In genomic region chr3:123605789-123606234, GRCh38 we compare ENCODE assay signal across 8 cellular contexts. TPM values are rescaled to one million over a fixed set of nuclear protein-coding genes. Genes with fewer than 3 reads are reported as not detected.
DNase-seq lines count a peak whose midpoint lies in the region; ATAC-seq and TF ChIP-seq lines count a peak whose summit lies in the region.

No MANE protein-coding gene starts in this region.

- H3K27me3 Mint-ChIP-seq in HFFc6 (ENCODE audit: insufficient read depth) = peaks cover 13% of the 10 kb centered on the region
- H3K27me3 Mint-ChIP-seq in memory B cell = no peaks in the 10 kb centered on the region
- H3K27me3 Mint-ChIP-seq in activated CD8-positive, alpha-beta T cell treated with anti-CD3 and anti-CD28 coated beads, Interleukin-2, amount 10 ng/mL, durations not matched to agents 7 days and 5 days (ENCODE audit: low read depth) = no peaks in the 10 kb centered on the region

- H3K36me3 Mint-ChIP-seq in HFFc6 (ENCODE audit: low read depth) (peaks cover 24% of the 10 kb centered on the region; the same call in 1 of the 2 replicates), memory B cell (peaks cover under 1% of the 10 kb centered on the region)
- peaks cover 3% of the 10 kb centered on the region for H3K36me3 Mint-ChIP-seq in activated CD8-positive, alpha-beta T cell treated with anti-CD3 and anti-CD28 coated beads, Interleukin-2, amount 10 ng/mL, durations not matched to agents 7 days and 5 days (ENCODE audit: low read depth)

- H3K27me3 ChIP-seq in Panc1 (ENCODE audit: control insufficient read depth, insufficient read depth, low read length) = no peaks in the 10 kb centered on the region

- POLR2A ChIA-PET in Panc1 (lab: Charles Lee) = interaction anchor here (0.7 to 1.2 kb wide), 2 partner anchors 19 to 263 kb away, joined by 5 read pairs; no protein-coding TSS in a partner anchor
- POLR2A ChIA-PET in activated CD8-positive, alpha-beta T cell treated with anti-CD3 and anti-CD28 coated beads, Interleukin-2, amount 10 ng/mL, durations not matched to agents 7 days and 5 days (lab: Charles Lee) = no interaction called here

- 0 out of 4 replicates have a peak overlapping the region, but pooled peaks of 1 of the 2 experiments have one; percentile 1 for H3K4me3 ChIP-seq in Panc1 (ENCODE audit: low read depth in 2 of 2, low read length in 2 of 2)

- H3K9me3 ChIP-seq in Panc1 (ENCODE audit: control insufficient read depth, insufficient read depth, low read depth, low read length) = no peaks in the 10 kb centered on the region

- H3K9me3 Mint-ChIP-seq in HFFc6 = no peaks in the 10 kb centered on the region; the same call in 1 of the 2 replicates
- H3K9me3 Mint-ChIP-seq in memory B cell = no peaks in the 10 kb centered on the region
- no peaks in the 10 kb centered on the region for H3K9me3 Mint-ChIP-seq in activated CD8-positive, alpha-beta T cell treated with anti-CD3 and anti-CD28 coated beads, Interleukin-2, amount 10 ng/mL, durations not matched to agents 7 days and 5 days (ENCODE audit: insufficient read depth)

- DNase-seq in GM13976 (ENCODE audit: low spot score) (peak; percentile 56), HFFc6 (no peak), Panc1 (ENCODE audit: low read depth, low spot score) (no peak), memory B cell (ENCODE audit: low spot score in 2 of 2) (no peak), NCI-H82 treated with DMSO at 0.1 percent for 48 hours (lab: John Stamatoyannopoulos, UW; ENCODE audit: unreplicated experiment) (no peak), GOT3 (lab: John Stamatoyannopoulos, UW) (no peak)
- DNase-seq in stimulated activated CD4-positive, alpha-beta T cell treated with anti-CD3 and anti-CD28 coated beads, Interleukin-4, amount 100 ng/mL, for 4 hours = no peak
- no peak for DNase-seq in activated CD8-positive, alpha-beta T cell treated with anti-CD3 and anti-CD28 coated beads, Interleukin-2, amount 10 ng/mL, durations not matched to agents 7 days and 5 days

- H3K36me3 ChIP-seq in Panc1 (ENCODE audit: control insufficient read depth, insufficient read depth, low read length) = no peaks in the 10 kb centered on the region

- no peak for TF ChIP-seq CTCF in GM13976 (IDR thresholded peaks at IDR 0.05; ENCODE audit: borderline replicate concordance, control extremely low read depth, extremely low read depth, insufficient read depth, missing control alignments)
- TF ChIP-seq CTCF in HFFc6 (IDR thresholded peaks at IDR 0.05) = no peak
- TF ChIP-seq CTCF in Panc1 (IDR thresholded peaks at IDR 0.05) = no peak

- in situ Hi-C loops in GM13976 (cut with MboI; ENCODE audit: low sequenced_read_pairs, unreplicated experiment) (no loop called here), Panc1 (cut with HindIII; ENCODE audit: low pct_unique_long_range_greater_than_20kb, low sequenced_read_pairs) (no loop called here)

- intact Hi-C loops in Panc1 (cut with micrococcal nuclease; ENCODE audit: unreplicated experiment) = no loop called here

- peak overlapping the region; percentile 81 for H3K27ac Mint-ChIP-seq in HFFc6
- H3K27ac Mint-ChIP-seq in memory B cell = peak overlapping the region; percentile 50
- no peak overlapping the region for H3K27ac Mint-ChIP-seq in activated CD8-positive, alpha-beta T cell treated with anti-CD3 and anti-CD28 coated beads, Interleukin-2, amount 10 ng/mL, durations not matched to agents 7 days and 5 days

- peaks cover 67% of the 10 kb centered on the region for H3K4me1 Mint-ChIP-seq in HFFc6 (ENCODE audit: low read depth)
- peaks cover 17% of the 10 kb centered on the region for H3K4me1 Mint-ChIP-seq in memory B cell
- H3K4me1 Mint-ChIP-seq in activated CD8-positive, alpha-beta T cell treated with anti-CD3 and anti-CD28 coated beads, Interleukin-2, amount 10 ng/mL, durations not matched to agents 7 days and 5 days (ENCODE audit: low read depth) = no peaks in the 10 kb centered on the region

- peaks cover 55% of the 10 kb centered on the region for H3K4me1 ChIP-seq in Panc1 (ENCODE audit: control insufficient read depth, insufficient read depth, low read length)

- H3K4me3 Mint-ChIP-seq in HFFc6 (peak overlapping the region; percentile 65; the same call in 1 of the 2 replicates), memory B cell (peak overlapping the region; percentile 15)
- no peak overlapping the region for H3K4me3 Mint-ChIP-seq in activated CD8-positive, alpha-beta T cell treated with anti-CD3 and anti-CD28 coated beads, Interleukin-2, amount 10 ng/mL, durations not matched to agents 7 days and 5 days

- CTCF ChIA-PET in Panc1 (lab: Charles Lee) = interaction anchor here (1.0 kb wide), 1 partner anchor 21 kb away, joined by 4 read pairs; the partner anchor contains the start of gene HACD2
- CTCF ChIA-PET in activated CD8-positive, alpha-beta T cell treated with anti-CD3 and anti-CD28 coated beads, Interleukin-2, amount 10 ng/mL, durations not matched to agents 7 days and 5 days (lab: Charles Lee) = interaction anchor here (1.1 kb wide), 1 partner anchor 37 kb away, joined by 3 read pairs; no protein-coding TSS in a partner anchor

- peak; percentile 82 for ATAC-seq in Panc1
- peak; percentile 37 for ATAC-seq in memory B cell (ENCODE audit: low read depth)
- ATAC-seq in activated CD8-positive, alpha-beta T cell treated with anti-CD3 and anti-CD28 coated beads, Interleukin-2, amount 10 ng/mL, durations not matched to agents 7 days and 5 days = no peak

- H3K27ac ChIP-seq in Panc1 (ENCODE audit: low read length) = peak overlapping the region; percentile 84

- no TSS peak for BruUV-seq in Panc1 (replicated peaks; lab: Mats Ljungman, UMichigan)

RNA-seq across cellular contexts. Expression of gene HACD2, which starts 21.0 kb away (rescaled TPM):
- 10 to 100 TPM; 56.6 to 85.7 (median 75.7) TPM for total RNA-seq in HFFc6 (2021; fragmentation: NEBNext Ultra II Directional; extraction: Animal tissue kit (Norgen Biotek cat#: 25700))
- 58.6 TPM for total RNA-seq in Panc1 (2021; ENCODE audit: unreplicated experiment)
- polyA plus RNA-seq in Panc1 (2012; ENCODE audit: insufficient read length) = 19.4 TPM
- total RNA-seq in activated CD8-positive, alpha-beta T cell treated with anti-CD3 and anti-CD28 coated beads, Interleukin-2, amount 10 ng/mL, durations not matched to agents 7 days and 5 days = 10 to 100 TPM; 20.7 to 23.8 TPM
